In genomic region chr1:38231941-38232340, GRCh38 we compare ENCODE assay signal across 33 cellular contexts.
"Had no signal": no experiment of that assay in that cellular context is flagged by ENCODE, and none has a peak within 500 bp of the region (broad histone marks: within the 10 kb centered on the region; RNA-seq: fewer than 3 reads in every experiment).

No MANE protein-coding gene starts in this region.

- H3K4me2 ChIP-seq: KMS-11 had no signal

- H3K27ac ChIP-seq: adrenal gland, KMS-11, Peyer's patch, RWPE1, VCaP had no signal

- H3K9ac ChIP-seq: KMS-11 had no signal

- H3K4me3 ChIP-seq: adrenal gland, Peyer's patch had no signal

- H3K27me3 ChIP-seq: adrenal gland, Peyer's patch had no signal

- H3K36me3 ChIP-seq: adrenal gland, Peyer's patch had no signal

- H3K4me1 ChIP-seq: adrenal gland, Peyer's patch had no signal

- H3K9me3 ChIP-seq: adrenal gland, Peyer's patch had no signal

- DNase-seq: activated B cell treated with CpG ODN at 0.5 μM for 24 hours; activated CD4-positive, alpha-beta memory T cell treated with anti-CD3 and anti-CD28 coated beads for 36 hours; activated CD4-positive, alpha-beta T cell treated with anti-CD3 and anti-CD28 coated beads for 4 hours; activated CD4-positive, alpha-beta T cell treated with anti-CD3 and anti-CD28 coated beads, Interleukin-2, amount 50 U/mL, for 1 hour; activated CD4-positive, CD25-positive, alpha-beta regulatory T cell treated with anti-CD3 and anti-CD28 coated beads, Interleukin-2, amount 50 U/mL, for 72 hours; activated CD8-positive, alpha-beta memory T cell treated with anti-CD3 and anti-CD28 coated beads, Interleukin-2, amount 50 U/mL, for 4 hours; activated gamma-delta T cell treated with Interleukin-2 at 50 U/mL for 16 hours; activated naive CD4-positive, alpha-beta T cell treated with anti-CD3 and anti-CD28 coated beads for 36 hours; activated T-cell treated with anti-CD3 and anti-CD28 coated beads for 4 hours; activated T-cell treated with anti-CD3 and anti-CD28 coated beads, Interleukin-2, amount 50 U/mL, for 4 hours; adrenal gland; caudate nucleus; cerebellar nuclear complex; MM.1S; MV-4-11; NCI-H1436 treated with DMSO at 0.1 percent for 48 hours; NCI-H1694 treated with DMSO at 0.1 percent for 48 hours; NCI-H2081; NCI-H226; NCI-H510A; NCI-H526; NCI-H82; NK-92 treated with Interleukin-12 subunit alpha and Interleukin-12 subunit beta, amount 100 ng/mL, for 24 hours; PC-3; Peyer's patch; SIG-M5; SW 1271; T-helper 1 cell; T-helper 2 cell; T-helper 9 cell had no signal
